35 cellular contexts compared by ENCODE assay signal in the genomic region with DNA sequence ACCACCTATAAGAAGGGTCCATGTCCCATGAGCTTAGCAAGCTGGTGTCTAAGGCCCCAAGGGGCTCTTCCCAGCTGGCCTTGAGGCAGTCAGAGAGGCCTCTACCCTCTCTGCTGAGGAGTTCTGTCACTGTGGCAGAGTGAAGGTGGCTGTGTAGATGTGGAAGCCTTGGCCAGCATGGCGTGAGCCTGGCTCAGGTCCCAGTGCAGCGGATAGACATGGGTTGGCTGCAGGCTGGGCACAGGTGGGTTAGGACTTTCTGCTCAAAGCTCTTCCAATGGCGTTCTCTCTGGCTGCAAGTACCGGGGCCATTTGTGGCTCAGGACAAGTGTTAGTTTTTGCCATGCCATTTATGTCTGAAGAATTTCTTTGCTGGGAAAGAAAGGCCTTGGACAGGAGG. TPM values are rescaled to one million over a fixed set of nuclear protein-coding genes. Genes with fewer than 3 reads are reported as not detected.
A peak's percentile ranks its signal among the peaks of the same experiment; 100 is the strongest.
DNase-seq lines count a peak whose midpoint lies in the region; ATAC-seq, FAIRE-seq and TF ChIP-seq lines count a peak whose summit lies in the region.
"Had no signal": no experiment of that assay in that cellular context is flagged by ENCODE, and none has a peak within 500 bp of the region (broad histone marks: within the 10 kb centered on the region; RNA-seq: fewer than 3 reads in every experiment).

No MANE protein-coding gene starts in this region.

- H3K27me3 ChIP-seq in BLaER1 (no peaks in the 10 kb centered on the region), osteoblast (ENCODE audit: insufficient read depth, low read length) (no peaks in the 10 kb centered on the region), prostate gland (replicated peaks; ENCODE audit: insufficient read depth) (no peaks in the 10 kb centered on the region)
- H3K27me3 ChIP-seq: brain microvascular endothelial cell, gastroesophageal sphincter, hepatocyte, right lobe of liver, spleen had no signal

- peaks cover 10% of the 10 kb centered on the region for H3K4me1 Mint-ChIP-seq in activated CD8-positive, alpha-beta T cell treated with anti-CD3 and anti-CD28 coated beads for 36 hours (ENCODE audit: low read depth)
- peaks cover 18% of the 10 kb centered on the region for H3K4me1 Mint-ChIP-seq in activated CD8-positive, alpha-beta T cell treated with anti-CD3 and anti-CD28 coated beads, Interleukin-2, amount 10 ng/mL, durations not matched to agents 7 days and 5 days (ENCODE audit: low read depth)
- H3K4me1 Mint-ChIP-seq in central memory CD8-positive, alpha-beta T cell: peaks cover 71% of the 10 kb centered on the region

- WGBS in prostate gland: 95% methylated on average over 4 of the region's 4 CpGs

- CTCF ChIA-PET in activated CD8-positive, alpha-beta T cell treated with anti-CD3 and anti-CD28 coated beads for 36 hours (lab: Charles Lee): interaction anchor here (0.7 to 1.4 kb wide), 2 partner anchors 45 to 161 kb away, joined by 3 to 6 read pairs; a partner anchor contains a TSS
- CTCF ChIA-PET in activated CD8-positive, alpha-beta T cell treated with anti-CD3 and anti-CD28 coated beads, Interleukin-2, amount 10 ng/mL, durations not matched to agents 7 days and 5 days (lab: Charles Lee): interaction anchor here (1.2 kb wide), 1 partner anchor 14 kb away, joined by 3 read pairs; no protein-coding TSS in a partner anchor

- H2AFZ ChIP-seq in osteoblast (ENCODE audit: low read length): no peak overlapping the region
- H2AFZ ChIP-seq: GM23338, hepatocyte had no signal

- no peak overlapping the region for H3K4me3 ChIP-seq in BLaER1
- H3K4me3 ChIP-seq in osteoblast (ENCODE audit: insufficient read depth, low read length): no peak overlapping the region
- no peak overlapping the region for H3K4me3 ChIP-seq in prostate gland
- H3K4me3 ChIP-seq: gastroesophageal sphincter, GM23338, hepatocyte, right lobe of liver, spleen had no signal

- H3K27ac ChIP-seq in BLaER1 (peak overlapping the region; percentile 54), osteoblast (ENCODE audit: low read depth, low read length) (no peak overlapping the region), prostate gland (no peak overlapping the region)
- H3K27ac ChIP-seq: brain microvascular endothelial cell, hepatocyte, right lobe of liver had no signal

- ATAC-seq in activated CD8-positive, alpha-beta T cell treated with anti-CD3 and anti-CD28 coated beads for 36 hours: no peak
- ATAC-seq in activated CD8-positive, alpha-beta T cell treated with anti-CD3 and anti-CD28 coated beads, Interleukin-2, amount 10 ng/mL, durations not matched to agents 7 days and 5 days: no peak
- no peak for ATAC-seq in central memory CD8-positive, alpha-beta T cell (replicated peaks; ENCODE audit: extremely low read depth, poor library complexity, severe bottlenecking)
- no peak for ATAC-seq in GM18517 (IDR thresholded peaks at IDR 0.05; ENCODE audit: unreplicated experiment)
- ATAC-seq: gastroesophageal sphincter, GM23338, left cardiac atrium, PC-3, right lobe of liver, SK-N-SH treated with all-trans-retinoic acid at 6 μM for 48 hours, T-helper 17 cell had no signal

- H3K79me2 ChIP-seq in osteoblast (ENCODE audit: insufficient read depth, low read length): peaks cover 44% of the 10 kb centered on the region
- H3K79me2 ChIP-seq: hepatocyte had no signal

- no peak for DNase-seq in activated CD8-positive, alpha-beta T cell treated with anti-CD3 and anti-CD28 coated beads for 36 hours
- no peak for DNase-seq in activated CD8-positive, alpha-beta T cell treated with anti-CD3 and anti-CD28 coated beads, Interleukin-2, amount 10 ng/mL, durations not matched to agents 7 days and 5 days
- no peak for DNase-seq in central memory CD8-positive, alpha-beta T cell (ENCODE audit: low spot score in 2 of 2)
- DNase-seq in osteoblast (ENCODE audit: insufficient read length, low spot score, missing footprints) (peak; percentile 80), H54 (ENCODE audit: insufficient read length, low spot score) (no peak), prostate gland (ENCODE audit: low spot score) (no peak)
- DNase-seq: 8988T; activated CD8-positive, alpha-beta memory T cell treated with anti-CD3 and anti-CD28 coated beads, Interleukin-2, amount 50 U/mL, for 4 hours; amniotic stem cell; brain microvascular endothelial cell; CD4-positive, CD25-positive, alpha-beta regulatory T cell; DND-41; HFFc6; IMR-90; left cardiac atrium; MV-4-11; NCI-H1436; NCI-H2081; NCI-H2227 treated with DMSO at 0.1 percent for 48 hours; NCI-H526; PC-3; right lobe of liver; spleen; stimulated activated CD4-positive, alpha-beta T cell treated with anti-CD3 and anti-CD28 coated beads, Interleukin-2, amount 100 ng/mL, for 24 hours; stimulated activated CD8-positive, alpha-beta memory T cell treated with anti-CD3 and anti-CD28 coated beads, Interleukin-4, amount 100 ng/mL, for 48 hours; T-helper 17 cell; trophoblast cell had no signal

- peaks cover 99% of the 10 kb centered on the region for H3K36me3 ChIP-seq in BLaER1
- peaks cover 44% of the 10 kb centered on the region for H3K36me3 ChIP-seq in osteoblast (ENCODE audit: insufficient read depth, low read length)
- peaks cover 6 to 36% of the 10 kb centered on the region in 2 donors for H3K36me3 ChIP-seq in prostate gland

- H3K9me3 ChIP-seq in BLaER1: no peaks in the 10 kb centered on the region
- no peaks in the 10 kb centered on the region for H3K9me3 ChIP-seq in osteoblast (ENCODE audit: low read depth, low read length)
- no peaks in the 10 kb centered on the region for H3K9me3 ChIP-seq in prostate gland
- H3K9me3 ChIP-seq: gastroesophageal sphincter, right lobe of liver, spleen had no signal

- TF ChIP-seq POLR2A in H54 (IDR thresholded peaks at IDR 0.05; ENCODE audit: low read depth, low read length) (no peak), prostate gland (IDR thresholded peaks at IDR 0.05) (no peak)

- peak overlapping the region; percentile 27 for H3K27ac Mint-ChIP-seq in activated CD8-positive, alpha-beta T cell treated with anti-CD3 and anti-CD28 coated beads for 36 hours
- no peak overlapping the region for H3K27ac Mint-ChIP-seq in activated CD8-positive, alpha-beta T cell treated with anti-CD3 and anti-CD28 coated beads, Interleukin-2, amount 10 ng/mL, durations not matched to agents 7 days and 5 days
- peak overlapping the region; percentile 61 for H3K27ac Mint-ChIP-seq in central memory CD8-positive, alpha-beta T cell (ENCODE audit: low read depth)
- H3K27ac Mint-ChIP-seq: GM23338, HFFc6 had no signal

- H3K27me3 Mint-ChIP-seq in activated CD8-positive, alpha-beta T cell treated with anti-CD3 and anti-CD28 coated beads for 36 hours: no peaks in the 10 kb centered on the region
- no peaks in the 10 kb centered on the region for H3K27me3 Mint-ChIP-seq in activated CD8-positive, alpha-beta T cell treated with anti-CD3 and anti-CD28 coated beads, Interleukin-2, amount 10 ng/mL, durations not matched to agents 7 days and 5 days (ENCODE audit: low read depth)
- no peaks in the 10 kb centered on the region for H3K27me3 Mint-ChIP-seq in central memory CD8-positive, alpha-beta T cell
- H3K27me3 Mint-ChIP-seq: CD4-positive, CD25-positive, alpha-beta regulatory T cell; T-helper 17 cell had no signal

- no peak overlapping the region for H3K9ac ChIP-seq in BLaER1

- H3K9me3 Mint-ChIP-seq in activated CD8-positive, alpha-beta T cell treated with anti-CD3 and anti-CD28 coated beads for 36 hours: no peaks in the 10 kb centered on the region
- no peaks in the 10 kb centered on the region for H3K9me3 Mint-ChIP-seq in activated CD8-positive, alpha-beta T cell treated with anti-CD3 and anti-CD28 coated beads, Interleukin-2, amount 10 ng/mL, durations not matched to agents 7 days and 5 days (ENCODE audit: insufficient read depth)
- no peaks in the 10 kb centered on the region for H3K9me3 Mint-ChIP-seq in central memory CD8-positive, alpha-beta T cell
- H3K9me3 Mint-ChIP-seq: CD4-positive, CD25-positive, alpha-beta regulatory T cell; GM23338; HFFc6 had no signal

- no peak for FAIRE-seq in H54 (lab: Jason Lieb, UNC)
- FAIRE-seq: D721Med, endothelial cell of umbilical vein had no signal

- H3K4me2 ChIP-seq in BLaER1: peak overlapping the region; percentile 71
- no peak overlapping the region for H3K4me2 ChIP-seq in osteoblast (ENCODE audit: insufficient read depth, low read length)
- H3K4me2 ChIP-seq: GM23338, hepatocyte had no signal

- H3K4me1 ChIP-seq in BLaER1 (peaks cover 24% of the 10 kb centered on the region), osteoblast (ENCODE audit: insufficient read depth, low read length) (peaks cover 25% of the 10 kb centered on the region), prostate gland (replicated peaks) (no peaks in the 10 kb centered on the region)

- no peak overlapping the region for H3K4me3 Mint-ChIP-seq in activated CD8-positive, alpha-beta T cell treated with anti-CD3 and anti-CD28 coated beads for 36 hours
- H3K4me3 Mint-ChIP-seq in activated CD8-positive, alpha-beta T cell treated with anti-CD3 and anti-CD28 coated beads, Interleukin-2, amount 10 ng/mL, durations not matched to agents 7 days and 5 days: no peak overlapping the region
- H3K4me3 Mint-ChIP-seq in central memory CD8-positive, alpha-beta T cell: no peak overlapping the region
- H3K4me3 Mint-ChIP-seq: CD4-positive, CD25-positive, alpha-beta regulatory T cell; GM23338; HFFc6; T-helper 17 cell had no signal

- intact Hi-C loops in activated CD8-positive, alpha-beta T cell treated with anti-CD3 and anti-CD28 coated beads for 36 hours (cut with micrococcal nuclease): no loop called here
- intact Hi-C loops in prostate gland (cut with DNase I): loop anchor here (10.0 kb wide), 1 partner anchor 398 kb away; a partner anchor contains a TSS

- H3K36me3 Mint-ChIP-seq in activated CD8-positive, alpha-beta T cell treated with anti-CD3 and anti-CD28 coated beads for 36 hours (ENCODE audit: low read depth): peaks cover 23% of the 10 kb centered on the region
- H3K36me3 Mint-ChIP-seq in activated CD8-positive, alpha-beta T cell treated with anti-CD3 and anti-CD28 coated beads, Interleukin-2, amount 10 ng/mL, durations not matched to agents 7 days and 5 days (ENCODE audit: low read depth): peaks cover 59% of the 10 kb centered on the region
- H3K36me3 Mint-ChIP-seq in central memory CD8-positive, alpha-beta T cell (ENCODE audit: insufficient read depth): peaks cover 36% of the 10 kb centered on the region

- H4K20me1 ChIP-seq in BLaER1 (peaks cover 88% of the 10 kb centered on the region), osteoblast (ENCODE audit: insufficient read depth, low read length) (peaks cover 3% of the 10 kb centered on the region)

- no peak for TF ChIP-seq CTCF in activated CD8-positive, alpha-beta T cell treated with anti-CD3 and anti-CD28 coated beads for 36 hours (IDR thresholded peaks at IDR 0.05)
- no peak for TF ChIP-seq CTCF in osteoblast (IDR thresholded peaks at IDR 0.05; ENCODE audit: extremely low read depth, low read depth, low read length)
- no peak for TF ChIP-seq CTCF in prostate gland (IDR thresholded peaks at IDR 0.05)

- POLR2A ChIA-PET in activated CD8-positive, alpha-beta T cell treated with anti-CD3 and anti-CD28 coated beads for 36 hours (lab: Charles Lee): no interaction called here
- POLR2A ChIA-PET in activated CD8-positive, alpha-beta T cell treated with anti-CD3 and anti-CD28 coated beads, Interleukin-2, amount 10 ng/mL, durations not matched to agents 7 days and 5 days (lab: Charles Lee): no interaction called here

RNA-seq across cellular contexts. Expression of a gene that starts 47.3 kb away (rescaled TPM):
- 10 to 100 TPM; 58.7 to 61.2 TPM for total RNA-seq in activated CD8-positive, alpha-beta T cell treated with anti-CD3 and anti-CD28 coated beads for 36 hours
- total RNA-seq in activated CD8-positive, alpha-beta T cell treated with anti-CD3 and anti-CD28 coated beads, Interleukin-2, amount 10 ng/mL, durations not matched to agents 7 days and 5 days: 10 to 100 TPM; 79.9 to 86.0 TPM
- total RNA-seq in osteoblast: 22.7 and 26.8 TPM in 2 replicates
- 10 to 100 TPM; 63.4 to 87.1 TPM for total RNA-seq in prostate gland

RNA-seq across cellular contexts. Expression of a gene that starts 59.8 kb away (rescaled TPM):
- 10 to 100 TPM; 49.7 to 55.4 TPM for total RNA-seq in activated CD8-positive, alpha-beta T cell treated with anti-CD3 and anti-CD28 coated beads for 36 hours
- total RNA-seq in activated CD8-positive, alpha-beta T cell treated with anti-CD3 and anti-CD28 coated beads, Interleukin-2, amount 10 ng/mL, durations not matched to agents 7 days and 5 days: 10 to 100 TPM; 51.2 to 56.4 TPM
- total RNA-seq in osteoblast (46.0 and 46.3 TPM in 2 replicates), prostate gland (10 to 100 TPM; 32.8 to 70.8 TPM)
